Comparison of ENCODE assay signal across 1 cellular context in genomic region chr9:116342071-116342470, GRCh38.
TF ChIP-seq lines count a peak whose summit lies in the region.

No MANE protein-coding gene starts in this region.

TF ChIP-seq in HepG2, 621 proteins besides CTCF, POLR2A, EP300 and RAD21 (continued from another document and continues in another):
- TF ChIP-seq SNAPC4 (CRISPR knock-in tag; IDR thresholded peaks at IDR 0.05) (no peak), YEATS2 (CRISPR knock-in tag; IDR thresholded peaks at IDR 0.05; ENCODE audit: borderline replicate concordance) (no peak), NFYB (CRISPR knock-in tag; IDR thresholded peaks at IDR 0.05) (no peak), FIP1L1 (IDR thresholded peaks at IDR 0.05; ENCODE audit: borderline replicate concordance, insufficient read depth, low read depth, low read length) (no peak), ZXDC (CRISPR knock-in tag; IDR thresholded peaks at IDR 0.05) (no peak), ZNF335 (CRISPR knock-in tag; IDR thresholded peaks at IDR 0.05) (no peak), THAP11 (CRISPR knock-in tag; IDR thresholded peaks at IDR 0.05) (no peak), SOX13 (IDR thresholded peaks at IDR 0.05) (no peak), SOX13 (CRISPR knock-in tag; conservative IDR thresholded peaks at IDR 0.05 in 1 of 2, IDR thresholded peaks at IDR 0.05 in 1 of 2) (peak in 1 of 2 experiments; percentile 75; a peak in 2 of 4 replicates), GPBP1L1 (CRISPR knock-in tag; IDR thresholded peaks at IDR 0.05) (no peak), ZNF883 (CRISPR knock-in tag; IDR thresholded peaks at IDR 0.05; ENCODE audit: not compliant biosample characterization) (no peak), ZBTB42 (CRISPR knock-in tag; IDR thresholded peaks at IDR 0.05) (no peak), ZNF782 (CRISPR knock-in tag; IDR thresholded peaks at IDR 0.05; ENCODE audit: borderline replicate concordance) (no peak), SOX6 (IDR thresholded peaks at IDR 0.05) (no peak), SOX6 (CRISPR knock-in tag; IDR thresholded peaks at IDR 0.05) (peak; percentile 42; the same call in 1 of the 2 replicates), ZNF33B (CRISPR knock-in tag; IDR thresholded peaks at IDR 0.05) (no peak), PREB (CRISPR knock-in tag; IDR thresholded peaks at IDR 0.05) (no peak), RAD51 (IDR thresholded peaks at IDR 0.05; ENCODE audit: borderline replicate concordance) (no peak), CEBPG (CRISPR knock-in tag; IDR thresholded peaks at IDR 0.05) (0 out of 2 replicates have a peak, but pooled peaks have one; percentile 8), ZSCAN31 (CRISPR knock-in tag; IDR thresholded peaks at IDR 0.05; ENCODE audit: low read depth) (no peak), MAX (IDR thresholded peaks at IDR 0.05) (peak; percentile 39; the same call in 1 of the 2 replicates), ZNF354B (CRISPR knock-in tag; IDR thresholded peaks at IDR 0.05) (no peak), ARNTL (CRISPR knock-in tag; IDR thresholded peaks at IDR 0.05) (no peak), ATM (IDR thresholded peaks at IDR 0.05; ENCODE audit: borderline replicate concordance) (no peak), ZNF687 (CRISPR knock-in tag; IDR thresholded peaks at IDR 0.05) (no peak), CREB1 (IDR thresholded peaks at IDR 0.05) (no peak), CREB1 (CRISPR knock-in tag; IDR thresholded peaks at IDR 0.05) (no peak), SNAPC2 (CRISPR knock-in tag; IDR thresholded peaks at IDR 0.05) (no peak), ZNF451 (CRISPR knock-in tag; IDR thresholded peaks at IDR 0.05) (no peak), IKZF1 (IDR thresholded peaks at IDR 0.05) (no peak), ZNF800 (CRISPR knock-in tag; IDR thresholded peaks at IDR 0.05) (no peak), TERF1 (CRISPR knock-in tag; IDR thresholded peaks at IDR 0.05) (no peak), FOXP1 (IDR thresholded peaks at IDR 0.05) (no peak), FOXP1 (CRISPR knock-in tag; IDR thresholded peaks at IDR 0.05) (0 out of 2 replicates have a peak, but pooled peaks have one; percentile 20), SOX5 (CRISPR knock-in tag; IDR thresholded peaks at IDR 0.05; ENCODE audit: borderline replicate concordance) (peak; percentile 85), ZNF792 (CRISPR knock-in tag; IDR thresholded peaks at IDR 0.05) (peak; percentile 41; the same call in 1 of the 2 replicates), REXO4 (CRISPR knock-in tag; IDR thresholded peaks at IDR 0.05; ENCODE audit: borderline replicate concordance) (no peak), ZNF790 (CRISPR knock-in tag; IDR thresholded peaks at IDR 0.05; ENCODE audit: borderline replicate concordance) (no peak), HMG20A (CRISPR knock-in tag; IDR thresholded peaks at IDR 0.05; ENCODE audit: borderline replicate concordance) (peak; percentile 45; the same call in 1 of the 2 replicates), ZBTB25 (CRISPR knock-in tag; IDR thresholded peaks at IDR 0.05) (no peak), SAP130 (CRISPR knock-in tag; IDR thresholded peaks at IDR 0.05; ENCODE audit: low read depth) (peak; percentile 30; the same call in 1 of the 2 replicates), FOXK2 (IDR thresholded peaks at IDR 0.05) (no peak), KDM6A (CRISPR knock-in tag; IDR thresholded peaks at IDR 0.05; ENCODE audit: low read depth) (no peak), FOXC1 (CRISPR knock-in tag; IDR thresholded peaks at IDR 0.05; ENCODE audit: borderline replicate concordance) (no peak), MAZ (IDR thresholded peaks at IDR 0.05; ENCODE audit: borderline replicate concordance, low read depth, low read length) (no peak), MAZ (CRISPR knock-in tag; IDR thresholded peaks at IDR 0.05; ENCODE audit: low read depth) (no peak), HDAC6 (IDR thresholded peaks at IDR 0.05; ENCODE audit: low read depth, low read length) (no peak), FOSL2 (CRISPR knock-in tag; IDR thresholded peaks at IDR 0.05) (no peak), TBX3 (IDR thresholded peaks at IDR 0.05; ENCODE audit: borderline replicate concordance) (no peak)
